ENCODE assay signal across 1 cellular context in the genomic region with DNA sequence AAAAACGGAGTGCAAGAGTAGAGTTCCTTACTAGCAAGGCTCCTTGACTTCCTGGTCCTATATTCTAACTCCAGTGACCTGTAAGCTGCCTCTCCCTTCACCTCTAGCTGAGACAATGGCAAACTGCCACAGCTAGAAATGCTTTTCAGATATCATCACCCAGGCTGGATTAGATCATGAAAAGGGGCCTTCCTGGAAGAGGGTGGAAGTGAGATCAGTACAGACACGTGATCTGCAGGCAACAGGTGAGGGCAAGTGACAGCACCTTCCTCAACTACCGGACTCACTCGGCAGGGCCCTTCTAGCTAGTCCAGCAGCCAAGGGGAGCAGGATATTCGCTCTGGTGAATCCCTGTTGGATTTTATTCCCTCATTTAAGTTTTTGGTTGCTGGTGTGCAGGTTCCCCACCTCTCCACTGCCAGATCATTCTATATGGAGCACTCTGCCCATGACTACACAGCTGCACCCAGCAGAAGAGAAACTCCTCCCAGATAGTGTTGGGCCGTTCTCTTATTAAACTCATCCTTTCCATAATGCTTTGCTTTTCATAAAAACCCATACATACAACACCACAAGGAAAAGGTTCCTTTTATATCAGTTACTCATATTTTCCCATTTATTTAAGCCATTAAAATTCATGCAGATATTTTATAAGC.
TF ChIP-seq lines count a peak whose summit lies in the region.

No MANE protein-coding gene starts in this region.

TF ChIP-seq in endothelial cell of umbilical vein, 7 proteins besides CTCF, POLR2A, EP300 and RAD21:
- TF ChIP-seq GATA2 (IDR thresholded peaks at IDR 0.05; ENCODE audit: insufficient read depth, insufficient read length, low read depth, low read length) (peak; percentile 47), MAX (IDR thresholded peaks at IDR 0.05; ENCODE audit: insufficient read depth, insufficient read length) (peak; percentile 28), EZH2 (IDR thresholded peaks at IDR 0.05; ENCODE audit: borderline replicate concordance, low read depth, low read length, severe bottlenecking) (no peak), MYC (IDR thresholded peaks at IDR 0.05; ENCODE audit: low read depth, low read length) (no peak), FOS (IDR thresholded peaks at IDR 0.05; ENCODE audit: borderline replicate concordance, insufficient read depth, low read length) (no peak), JUN (IDR thresholded peaks at IDR 0.05; ENCODE audit: borderline replicate concordance, insufficient read depth, insufficient read length, low read depth) (peak; percentile 53), POLR2AphosphoS5 (IDR thresholded peaks at IDR 0.05; ENCODE audit: insufficient read depth, low read depth, low read length) (peak; percentile 57)
TF ChIP-seq in endothelial cell of umbilical vein: peak in this region for 4.
